ENCODE assay signal across 15 cellular contexts in genomic region chr21:16605588-16605987, GRCh38.
DNase-seq lines count a peak whose midpoint lies in the region; ATAC-seq and TF ChIP-seq lines count a peak whose summit lies in the region.
"Had no signal": no experiment of that assay in that cellular context is flagged by ENCODE, and none has a peak within 500 bp of the region (broad histone marks: within the 10 kb centered on the region; RNA-seq: fewer than 3 reads in every experiment).

No MANE protein-coding gene starts in this region.

- H3K79me2 ChIP-seq in neural progenitor cell (ENCODE audit: low read depth) = no peaks in the 10 kb centered on the region

- intact Hi-C loops in Right ventricle myocardium inferior (cut with DNase I) (no loop called here), left ventricle myocardium inferior (cut with micrococcal nuclease) (no loop called here), aorta (cut with DNase I) (no loop called here), psoas muscle (cut with DNase I) (no loop called here)

- no peaks in the 10 kb centered on the region for H3F3A ChIP-seq in neural progenitor cell (ENCODE audit: low read depth)

- H3K9me3 ChIP-seq in left ventricle myocardium inferior (replicated peaks) (no peaks in the 10 kb centered on the region), aorta (ENCODE audit: control insufficient read depth, low read length) (no peaks in the 10 kb centered on the region), neural progenitor cell (ENCODE audit: low read depth) (no peaks in the 10 kb centered on the region), psoas muscle (no peaks in the 10 kb centered on the region)
- H3K9me3 ChIP-seq: A549, upper lobe of right lung had no signal

- H3K36me3 ChIP-seq in left ventricle myocardium inferior = peaks cover 6% of the 10 kb centered on the region
- no peaks in the 10 kb centered on the region for H3K36me3 ChIP-seq in aorta (ENCODE audit: control insufficient read depth in 1 of 2, insufficient read depth in 2 of 2, low read length in 1 of 2)
- H3K36me3 ChIP-seq in neural progenitor cell = no peaks in the 10 kb centered on the region
- H3K36me3 ChIP-seq in psoas muscle (ENCODE audit: insufficient read depth in 1 of 2, low read depth in 1 of 2) = peaks cover 0 to 8% of the 10 kb centered on the region in 2 donors
- H3K36me3 ChIP-seq: upper lobe of right lung had no signal

- WGBS in aorta, 2 donors = 55 to 59% methylated on average over 5 of the region's 5 CpGs
- 61 to 68% (median 62%) methylated on average over 5 of the region's 5 CpGs for WGBS in psoas muscle, 3 donors

- no peak overlapping the region for H3K4me3 Mint-ChIP-seq in neural progenitor cell
- H3K4me3 Mint-ChIP-seq: CD4-positive, alpha-beta memory T cell; T-helper 17 cell had no signal

- H3K9me3 Mint-ChIP-seq in neural progenitor cell = no peaks in the 10 kb centered on the region

- TF ChIP-seq CTCF in left ventricle myocardium inferior (IDR thresholded peaks at IDR 0.05; ENCODE audit: borderline replicate concordance) (no peak), neural progenitor cell (IDR thresholded peaks at IDR 0.05) (no peak), psoas muscle (IDR thresholded peaks at IDR 0.05) (no peak)

- peak; percentile 16 for ATAC-seq in Right ventricle myocardium inferior
- peak; percentile 76 for ATAC-seq in left lobe of liver
- ATAC-seq in aorta (ENCODE audit: low FRiP score) = peak; percentile 56
- ATAC-seq in psoas muscle = no peak
- ATAC-seq: A549; stimulated activated naive CD8-positive, alpha-beta T cell treated with anti-CD3 and anti-CD28 coated beads, Interleukin-15, Interleukin-2, amounts not matched to agents 100 U/mL and 50 U/mL, for 24 hours; T-helper 17 cell; upper lobe of right lung had no signal

- H3K4me1 Mint-ChIP-seq in neural progenitor cell = peaks cover 32% of the 10 kb centered on the region
- H3K4me1 Mint-ChIP-seq: CD4-positive, alpha-beta memory T cell; T-helper 17 cell had no signal

- DNase-seq in Right ventricle myocardium inferior (ENCODE audit: missing footprints) = no peak
- no peak for DNase-seq in left ventricle myocardium inferior
- peak; percentile 25 for DNase-seq in cerebellar cortex (ENCODE audit: low spot score)
- DNase-seq in left lobe of liver (ENCODE audit: low spot score) = no peak
- DNase-seq in aorta = no peak
- no peak for DNase-seq in neural progenitor cell (ENCODE audit: low spot score)
- no peak for DNase-seq in psoas muscle
- no peak for DNase-seq in activated CD4-positive, alpha-beta T cell treated with anti-CD3 and anti-CD28 coated beads for 4 hours
- DNase-seq: activated CD4-positive, CD25-positive, alpha-beta regulatory T cell treated with anti-CD3 and anti-CD28 coated beads, Interleukin-2, amount 50 U/mL, for 72 hours; CD4-positive, alpha-beta memory T cell; kidney glomerular epithelial cell; stimulated activated naive CD8-positive, alpha-beta T cell treated with anti-CD3 and anti-CD28 coated beads, Interleukin-15, Interleukin-2, amounts not matched to agents 100 U/mL and 50 U/mL, for 24 hours; T-helper 17 cell; upper lobe of right lung had no signal

- H3K36me3 Mint-ChIP-seq in neural progenitor cell = peaks cover 17% of the 10 kb centered on the region
- H3K36me3 Mint-ChIP-seq: CD4-positive, alpha-beta memory T cell had no signal

- no peak overlapping the region for H2AFZ ChIP-seq in neural progenitor cell (replicated peaks)

- H3K4me2 ChIP-seq in neural progenitor cell = no peak overlapping the region
- H3K4me2 ChIP-seq: A549 had no signal

- peaks cover 3% of the 10 kb centered on the region for H3K27me3 Mint-ChIP-seq in neural progenitor cell (ENCODE audit: insufficient read depth, low read depth)
- H3K27me3 Mint-ChIP-seq: CD4-positive, alpha-beta memory T cell; T-helper 17 cell had no signal

- H3K4me3 ChIP-seq in left ventricle myocardium inferior (no peak overlapping the region), aorta (ENCODE audit: low read length in 2 of 2) (no peak overlapping the region), neural progenitor cell (no peak overlapping the region), psoas muscle (no peak overlapping the region)
- H3K4me3 ChIP-seq: A549, upper lobe of right lung had no signal

- H3K9ac ChIP-seq in neural progenitor cell = no peak overlapping the region

- no peak overlapping the region for H3K27ac Mint-ChIP-seq in neural progenitor cell
- H3K27ac Mint-ChIP-seq: CD4-positive, alpha-beta memory T cell; T-helper 17 cell had no signal

- H3K27me3 ChIP-seq in left ventricle myocardium inferior (ENCODE audit: low read depth) = no peaks in the 10 kb centered on the region
- H3K27me3 ChIP-seq in aorta (ENCODE audit: control insufficient read depth in 1 of 2, insufficient read depth in 2 of 2, low read length in 1 of 2) = no peaks in the 10 kb centered on the region
- no peaks in the 10 kb centered on the region for H3K27me3 ChIP-seq in neural progenitor cell
- no peaks in the 10 kb centered on the region for H3K27me3 ChIP-seq in psoas muscle (ENCODE audit: insufficient read depth in 3 of 3, low read length in 2 of 3)
- H3K27me3 ChIP-seq: upper lobe of right lung had no signal

- H4K20me1 ChIP-seq in neural progenitor cell (ENCODE audit: low read depth) = no peaks in the 10 kb centered on the region

- H3K4me1 ChIP-seq in left ventricle myocardium inferior (peaks cover 12% of the 10 kb centered on the region), aorta (ENCODE audit: control insufficient read depth in 1 of 2, insufficient read depth in 2 of 2, low read length in 2 of 2) (no peaks in the 10 kb centered on the region), neural progenitor cell (no peaks in the 10 kb centered on the region), psoas muscle (no peaks in the 10 kb centered on the region)
- H3K4me1 ChIP-seq: A549, upper lobe of right lung had no signal

- H3K27ac ChIP-seq in left ventricle myocardium inferior (replicated peaks) = no peak overlapping the region
- H3K27ac ChIP-seq in aorta (ENCODE audit: low read depth in 1 of 2, low read length in 2 of 2) = no peak overlapping the region
- H3K27ac ChIP-seq in neural progenitor cell = no peak overlapping the region
- no peak overlapping the region for H3K27ac ChIP-seq in psoas muscle
- H3K27ac ChIP-seq: A549, upper lobe of right lung had no signal

Comparison
In these comparisons a context has a peak if more than half of its experiments do, and no peak if none do; other contexts are left out.
1. ATAC-seq: peak in Right ventricle myocardium inferior (single experiment), left lobe of liver (single experiment) and aorta (single experiment); none in psoas muscle (0 of 4).